8 cellular contexts compared by ENCODE assay signal in genomic region chr3:108221911-108222812, GRCh38. TPM values are rescaled to one million over a fixed set of nuclear protein-coding genes. Genes with fewer than 3 reads are reported as not detected.
A peak's percentile ranks its signal among the peaks of the same experiment; 100 is the strongest.
DNase-seq lines count a peak whose midpoint lies in the region; ATAC-seq and TF ChIP-seq lines count a peak whose summit lies in the region.

Gene IFT57 (minus strand): TSS chr3:108222424. CDS start chr3:108222322, 102 bp downstream.

- H3K4me3 ChIP-seq in ovary (peak within 1 kb of the TSS; percentile 88), thyroid gland (replicated peaks in 1 of 3) (peak within 1 kb of the TSS; percentile 53 to 91 (median 60))

- TF ChIP-seq POLR2A in ovary (IDR thresholded peaks at IDR 0.05) (peak; percentile 89), thyroid gland (IDR thresholded peaks at IDR 0.05) (peak in 1 of 2 donors; percentile 95)

- H3K27ac ChIP-seq in ovary (peak within 1 kb of the TSS; percentile 39 to 75), thyroid gland (peak within 1 kb of the TSS; percentile 70 to 82 (median 79))

- H3K9me3 ChIP-seq in ovary (no peaks in the 10 kb centered on the region), thyroid gland (no peaks in the 10 kb centered on the region)

- peaks cover 8% of the 10 kb centered on the region for H3K4me1 ChIP-seq in ovary (ENCODE audit: insufficient read depth)
- H3K4me1 ChIP-seq in thyroid gland = peaks cover 24 to 33% of the 10 kb centered on the region in 2 donors

- peak; percentile 32 for TF ChIP-seq EP300 in ovary (IDR thresholded peaks at IDR 0.05)

- DNase-seq in GM10266 (ENCODE audit: extremely low spot score) = peak; percentile 91
- peak; percentile 97 for DNase-seq in NCI-H128 (lab: John Stamatoyannopoulos, UW; ENCODE audit: unreplicated experiment)
- peak; percentile 91 to 98 for DNase-seq in SW 1271 (lab: John Stamatoyannopoulos, UW)
- peak; percentile 88 for DNase-seq in activated naive CD8-positive, alpha-beta T cell treated with anti-CD3 and anti-CD28 coated beads, Interleukin-2, amount 50 U/mL, for 16 hours (ENCODE audit: low read depth, low spot score)
- DNase-seq in Right ventricle myocardium inferior (ENCODE audit: missing footprints) = peak; percentile 95
- peak; percentile 97 to 99 (median 98) for DNase-seq in ovary
- peak; percentile 99 for DNase-seq in thyroid gland

- intact Hi-C loops in Right ventricle myocardium inferior (cut with DNase I) = loop anchor here (2.0 to 10.0 kb wide), 3 partner anchors 131 to 285 kb away; partner anchors contain the start of gene CD47
- intact Hi-C loops in ovary (cut with DNase I) = loop anchor here in 1 of 4 donors (10.0 kb wide), 1 partner anchor 297 kb away; no protein-coding TSS in a partner anchor
- intact Hi-C loops in thyroid gland (cut with DNase I) = no loop called here

- ATAC-seq in HG02678 (IDR thresholded peaks at IDR 0.05; ENCODE audit: unreplicated experiment) = peak; percentile 91
- peak; percentile 100 for ATAC-seq in Right ventricle myocardium inferior

- WGBS in ovary, 3 donors = 0% methylated on average over 54 to 57 of the region's 57 CpGs
- 1% methylated on average over 27 to 50 of the region's 57 CpGs for WGBS in thyroid gland, 2 donors

- H3K27me3 ChIP-seq in ovary = no peaks in the 10 kb centered on the region
- no peaks in the 10 kb centered on the region for H3K27me3 ChIP-seq in thyroid gland

- no peak for TF ChIP-seq CTCF in GM10266 (IDR thresholded peaks at IDR 0.05; ENCODE audit: control insufficient read depth, insufficient read depth, low read depth, missing control alignments)
- no peak for TF ChIP-seq CTCF in ovary (IDR thresholded peaks at IDR 0.05)
- no peak for TF ChIP-seq CTCF in thyroid gland (IDR thresholded peaks at IDR 0.05)

- no peaks in the 10 kb centered on the region for H3K36me3 ChIP-seq in ovary
- H3K36me3 ChIP-seq in thyroid gland = no peaks in the 10 kb centered on the region

RNA-seq across cellular contexts. Expression of gene IFT57, which starts in this region (rescaled TPM):
- total RNA-seq in Right ventricle myocardium inferior = 27.6 TPM
- total RNA-seq in ovary = 100 to 1,000 TPM in 1 of 7 donors, 10 to 100 TPM in 6; 41.3 to 155 (median 52.8) TPM
- polyA plus RNA-seq in ovary = 10 to 100 TPM; 31.0 to 32.6 TPM
- total RNA-seq in thyroid gland = 100 to 1,000 TPM in 1 of 4 donors, 10 to 100 TPM in 3; 80.1 to 139 (median 87.4) TPM

Comparison
In these comparisons a context has a peak if more than half of its experiments do, and no peak if none do; other contexts are left out.
1. Peak in every context shown above with its lines: DNase-seq, ATAC-seq, H3K4me3 ChIP-seq and H3K27ac ChIP-seq.